In genomic region chr15:88511161-88511560, GRCh38 we compare ENCODE assay signal across 8 cellular contexts.
"Had no signal": no experiment of that assay in that cellular context is flagged by ENCODE, and none has a peak within 500 bp of the region (broad histone marks: within the 10 kb centered on the region; RNA-seq: fewer than 3 reads in every experiment).

No MANE protein-coding gene starts in this region.

- FAIRE-seq: G401.6, GM12878, GM12891, GM12892, GM18507, GM19239 had no signal

- DNase-seq: GDM1, GF-D8 had no signal

- H3K4me3 ChIP-seq: GM12878 had no signal

- ATAC-seq: GM12878 had no signal
